27 cellular contexts compared by ENCODE assay signal in the genomic region with DNA sequence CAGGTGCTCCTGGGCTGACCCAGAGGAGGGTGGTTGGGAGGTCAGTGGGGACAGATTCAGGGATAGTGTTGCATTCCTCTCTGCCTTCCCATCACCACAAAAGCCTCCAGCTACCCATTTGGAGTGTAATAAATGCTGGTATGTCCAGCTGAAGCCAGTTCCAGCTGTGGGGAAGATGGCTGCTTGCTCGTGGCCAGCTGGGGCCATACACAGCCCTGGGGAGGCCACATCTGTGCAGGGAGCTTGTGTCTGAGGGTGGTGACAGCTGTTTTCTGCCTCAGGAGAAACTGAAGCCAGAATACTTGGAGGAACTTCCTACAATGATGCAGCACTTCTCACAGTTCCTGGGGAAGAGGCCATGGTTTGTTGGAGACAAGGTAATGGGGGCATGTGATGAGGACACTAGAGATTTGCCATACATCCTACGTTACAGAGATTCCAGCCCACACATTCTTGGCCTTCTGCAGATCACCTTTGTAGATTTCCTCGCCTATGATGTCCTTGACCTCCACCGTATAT. TPM values are rescaled to one million over a fixed set of nuclear protein-coding genes. Genes with fewer than 3 reads are reported as not detected.
DNase-seq lines count a peak whose midpoint lies in the region; ATAC-seq, FAIRE-seq and TF ChIP-seq lines count a peak whose summit lies in the region.
"Had no signal": no experiment of that assay in that cellular context is flagged by ENCODE, and none has a peak within 500 bp of the region (broad histone marks: within the 10 kb centered on the region; RNA-seq: fewer than 3 reads in every experiment).

No MANE protein-coding gene starts in this region.

- peak; percentile 37 for DNase-seq in activated CD8-positive, alpha-beta memory T cell treated with anti-CD3 and anti-CD28 coated beads, Interleukin-2, amount 10 ng/mL, durations not matched to agents 7 days and 5 days
- no peak for DNase-seq in activated CD8-positive, alpha-beta memory T cell treated with anti-CD3 and anti-CD28 coated beads, Interleukin-2, amount 50 U/mL, for 4 hours
- DNase-seq in K562 (ENCODE audit: extremely low read depth in 1 of 4, low spot score in 3 of 4) (no peak), left kidney (ENCODE audit: low read depth, low spot score) (peak; percentile 22), progenitor cell of endocrine pancreas (ENCODE audit: low spot score, unreplicated experiment) (no peak), HAP-1 (ENCODE audit: low spot score in 2 of 2) (no peak)
- DNase-seq: activated CD4-positive, CD25-positive, alpha-beta regulatory T cell treated with anti-CD3 and anti-CD28 coated beads, Interleukin-2, amount 50 U/mL, for 72 hours; activated CD8-positive, alpha-beta T cell treated with anti-CD3 and anti-CD28 coated beads, Interleukin-2, amount 10 ng/mL, durations not matched to agents 7 days and 5 days; activated T-cell treated with anti-CD3 and anti-CD28 coated beads, Interleukin-2, amount 50 U/mL, for 1 hour; adrenal gland; DMS79; effector memory CD8-positive, alpha-beta T cell; esophagus squamous epithelium; NCI-H146; NCI-H510A treated with DMSO at 0.1 percent for 48 hours; SIG-M5; uterus had no signal

- H3K36me3 ChIP-seq in K562 (ENCODE audit: control insufficient read depth, insufficient read depth, low read length), result peaks cover 14% of the 10 kb centered on the region; the same call in 2 of the 3 replicates
- H3K36me3 ChIP-seq in HAP-1 (replicated peaks), result no peaks in the 10 kb centered on the region; the same call in 1 of the 2 replicates
- H3K36me3 ChIP-seq: uterus had no signal

- H3K9me3 Mint-ChIP-seq in activated CD8-positive, alpha-beta memory T cell treated with anti-CD3 and anti-CD28 coated beads, Interleukin-2, amount 10 ng/mL, durations not matched to agents 7 days and 5 days (ENCODE audit: low read depth), result no peaks in the 10 kb centered on the region
- H3K9me3 Mint-ChIP-seq in progenitor cell of endocrine pancreas (ENCODE audit: low read depth), result no peaks in the 10 kb centered on the region
- H3K9me3 Mint-ChIP-seq: effector memory CD8-positive, alpha-beta T cell had no signal

- WGBS in K562 (ENCODE audit: insufficient coverage, low coverage, missing lambda C conversion rate), result 44% methylated on average over 4 of the region's 4 CpGs

- TF ChIP-seq POLR2A in K562 (conservative IDR thresholded peaks at IDR 0.05), result no peak

- H3K27ac ChIP-seq in K562 (ENCODE audit: extremely low read depth, low read depth, low read length), result no peak overlapping the region
- H3K27ac ChIP-seq: esophagus squamous epithelium, gastroesophageal sphincter, KMS-11, suprapubic skin, uterus had no signal

- ATAC-seq in activated CD8-positive, alpha-beta memory T cell treated with anti-CD3 and anti-CD28 coated beads, Interleukin-2, amount 10 ng/mL, durations not matched to agents 7 days and 5 days, result no peak
- ATAC-seq in K562, result no peak
- ATAC-seq in HG03378 (IDR thresholded peaks at IDR 0.05; ENCODE audit: unreplicated experiment), result no peak
- ATAC-seq in GM21529 (IDR thresholded peaks at IDR 0.05; ENCODE audit: unreplicated experiment), result no peak
- ATAC-seq: activated CD8-positive, alpha-beta T cell treated with anti-CD3 and anti-CD28 coated beads, Interleukin-2, amount 10 ng/mL, durations not matched to agents 7 days and 5 days; effector memory CD8-positive, alpha-beta T cell; gastroesophageal sphincter; HCT116; mucosa of descending colon had no signal

- no peak for TF ChIP-seq EP300 in K562 (IDR thresholded peaks at IDR 0.05; ENCODE audit: low read length)

- TF ChIP-seq CTCF in K562 (IDR thresholded peaks at IDR 0.05 in 2 of 3, conservative IDR thresholded peaks at IDR 0.05 in 1 of 3; ENCODE audit: insufficient read depth in 2 of 3, low read depth in 1 of 3, low read length in 3 of 3), result no peak
- no peak for TF ChIP-seq CTCF in progenitor cell of endocrine pancreas (IDR thresholded peaks at IDR 0.05; ENCODE audit: unreplicated experiment)

- peaks cover 10% of the 10 kb centered on the region for H3K27me3 Mint-ChIP-seq in activated CD8-positive, alpha-beta memory T cell treated with anti-CD3 and anti-CD28 coated beads, Interleukin-2, amount 10 ng/mL, durations not matched to agents 7 days and 5 days
- H3K27me3 Mint-ChIP-seq in progenitor cell of endocrine pancreas, result peaks cover 9% of the 10 kb centered on the region

- no TSS peak for BruUV-seq in K562 (replicated peaks; lab: Mats Ljungman, UMichigan)

- intact Hi-C loops in K562 (cut with micrococcal nuclease), result no loop called here

- H3K4me3 Mint-ChIP-seq in activated CD8-positive, alpha-beta memory T cell treated with anti-CD3 and anti-CD28 coated beads, Interleukin-2, amount 10 ng/mL, durations not matched to agents 7 days and 5 days, result no peak overlapping the region
- peak overlapping the region; percentile 37 for H3K4me3 Mint-ChIP-seq in progenitor cell of endocrine pancreas (ENCODE audit: low read depth)
- H3K4me3 Mint-ChIP-seq: activated CD8-positive, alpha-beta T cell treated with anti-CD3 and anti-CD28 coated beads, Interleukin-2, amount 10 ng/mL, durations not matched to agents 7 days and 5 days; effector memory CD8-positive, alpha-beta T cell had no signal

- CTCF ChIA-PET in activated CD8-positive, alpha-beta memory T cell treated with anti-CD3 and anti-CD28 coated beads, Interleukin-2, amount 10 ng/mL, durations not matched to agents 7 days and 5 days (lab: Charles Lee), result interaction anchor here (1.4 to 7.5 kb wide), 3 partner anchors 17 to 126 kb away, joined by 3 to 82 read pairs (median 5); no protein-coding TSS in a partner anchor
- CTCF ChIA-PET in K562 (lab: Yijun Ruan, JAX; ENCODE audit: low intra/inter-chr PET ratio), result no interaction called here

- peaks cover 10% of the 10 kb centered on the region for H3K4me1 Mint-ChIP-seq in activated CD8-positive, alpha-beta memory T cell treated with anti-CD3 and anti-CD28 coated beads, Interleukin-2, amount 10 ng/mL, durations not matched to agents 7 days and 5 days
- peaks cover 10% of the 10 kb centered on the region for H3K4me1 Mint-ChIP-seq in progenitor cell of endocrine pancreas (ENCODE audit: low read depth)

- 0 out of 3 replicates have a peak, but pooled peaks cover 2% of the 10 kb centered on the region for H3K79me2 ChIP-seq in K562 (ENCODE audit: control insufficient read depth, insufficient read depth, low read length)

- H3K4me1 ChIP-seq in K562 (replicated peaks in 1 of 2; ENCODE audit: control insufficient read depth in 2 of 2, insufficient read depth in 2 of 2, low read length in 2 of 2), result peaks cover 0 to 24% of the 10 kb centered on the region in 2 experiments; a peak in 3 of 5 replicates
- H3K4me1 ChIP-seq in HAP-1, result peaks cover 2% of the 10 kb centered on the region; the same call in 1 of the 2 replicates
- H3K4me1 ChIP-seq: uterus had no signal

- H3K9ac ChIP-seq in K562 (ENCODE audit: insufficient read depth in 1 of 2, low read depth in 2 of 2, low read length in 2 of 2), result peak overlapping the region in 1 of 2 experiments; percentile 77; a peak in 2 of 4 replicates
- H3K9ac ChIP-seq: KMS-11 had no signal

- no peaks in the 10 kb centered on the region for H4K20me1 ChIP-seq in K562 (replicated peaks; ENCODE audit: control insufficient read depth, insufficient read depth, low read length)

- H3K36me3 Mint-ChIP-seq in activated CD8-positive, alpha-beta memory T cell treated with anti-CD3 and anti-CD28 coated beads, Interleukin-2, amount 10 ng/mL, durations not matched to agents 7 days and 5 days, result no peaks in the 10 kb centered on the region
- H3K36me3 Mint-ChIP-seq in progenitor cell of endocrine pancreas (ENCODE audit: insufficient read depth), result peaks cover 10% of the 10 kb centered on the region

- no peak overlapping the region for H3K4me2 ChIP-seq in K562 (ENCODE audit: insufficient read depth, low read length)
- H3K4me2 ChIP-seq: KMS-11, smooth muscle cell had no signal

- in situ Hi-C loops in K562 (cut with MboI), result no loop called here
- in situ Hi-C loops in HAP-1 (cut with MboI; ENCODE audit: low sequenced_read_pairs), result loop anchor here (10.0 kb wide), 1 partner anchor 326 kb away; the partner anchor contains the start of gene AHCYL1

- POLR2A ChIA-PET in K562 (lab: Yijun Ruan, JAX), result interaction anchor here (0.7 to 1.6 kb wide), 4 partner anchors 9 to 20 kb away, joined by 3 to 4 read pairs (median 3); partner anchors contain the start of gene GSTM2

- TF ChIP-seq RAD21 in K562 (CRISPR knock-in tag; conservative IDR thresholded peaks at IDR 0.05 in 1 of 2, IDR thresholded peaks at IDR 0.05 in 1 of 2), result no peak

- no peak overlapping the region for H3K4me3 ChIP-seq in K562
- no peak overlapping the region for H3K4me3 ChIP-seq in HAP-1
- H3K4me3 ChIP-seq: adrenal gland, esophagus squamous epithelium, gastroesophageal sphincter, mucosa of descending colon, smooth muscle cell, suprapubic skin, uterus had no signal

- H3K9me3 ChIP-seq in K562 (replicated peaks; ENCODE audit: control insufficient read depth, insufficient read depth, low read depth, low read length) (no peaks in the 10 kb centered on the region), HAP-1 (no peaks in the 10 kb centered on the region)
- H3K9me3 ChIP-seq: adrenal gland, esophagus squamous epithelium, gastroesophageal sphincter, mucosa of descending colon, suprapubic skin, uterus had no signal

- H3K27ac Mint-ChIP-seq in activated CD8-positive, alpha-beta memory T cell treated with anti-CD3 and anti-CD28 coated beads, Interleukin-2, amount 10 ng/mL, durations not matched to agents 7 days and 5 days, result no peak overlapping the region
- H3K27ac Mint-ChIP-seq in progenitor cell of endocrine pancreas, result no peak overlapping the region
- H3K27ac Mint-ChIP-seq: activated CD8-positive, alpha-beta T cell treated with anti-CD3 and anti-CD28 coated beads, Interleukin-2, amount 10 ng/mL, durations not matched to agents 7 days and 5 days had no signal

- H3K9me1 ChIP-seq in K562 (ENCODE audit: control insufficient read depth, insufficient read depth, low read length), result no peaks in the 10 kb centered on the region

- FAIRE-seq in K562 (lab: Jason Lieb, UNC), result no peak
- FAIRE-seq: A204.1, islet of Langerhans had no signal

- H3K27me3 ChIP-seq in K562 (ENCODE audit: control insufficient read depth in 2 of 2, insufficient read depth in 2 of 2, low read length in 2 of 2), result no peaks in the 10 kb centered on the region
- H3K27me3 ChIP-seq in HAP-1 (ENCODE audit: low read depth), result no peaks in the 10 kb centered on the region
- H3K27me3 ChIP-seq: adrenal gland, esophagus squamous epithelium, gastroesophageal sphincter, suprapubic skin, uterus had no signal

- H2AFZ ChIP-seq in K562 (ENCODE audit: low read depth, low read length), result no peak overlapping the region

RNA-seq across cellular contexts. Expression of gene GSTM4, which starts 2.7 kb away (rescaled TPM):
- 1 to 10 TPM; 5.7 to 6.7 TPM for total RNA-seq in activated CD8-positive, alpha-beta memory T cell treated with anti-CD3 and anti-CD28 coated beads, Interleukin-2, amount 10 ng/mL, durations not matched to agents 7 days and 5 days
- 32.6 and 57.2 TPM in 2 replicates for total RNA-seq in K562 (2011; cell fraction: chromatin; rRNA removed; ENCODE audit: low replicate concordance)
- 42.2 and 42.5 TPM in 2 replicates for total RNA-seq in K562 (2011; cell fraction: nucleolus; rRNA removed)
- total RNA-seq in K562 (2011; cell fraction: nucleoplasm; rRNA removed), result 35.5 and 39.5 TPM in 2 replicates
- total RNA-seq in K562 (2014; rRNA removed), result 18.8 and 26.8 TPM in 2 replicates
- 21.0 and 22.2 TPM in 2 replicates for total RNA-seq in K562 (2014; rRNA removed; fragmentation: Illumina TruSeq; extraction: Trizol)
- total RNA-seq in K562 (2015; rRNA removed; fragmentation: Illumina TruSeq; extraction: Trizol), result 25.0 and 29.7 TPM in 2 replicates
- 38.8 and 41.0 TPM in 2 replicates for total RNA-seq in K562 (2021)
- polyA plus RNA-seq in K562 (2011; rRNA removed), result 45.0 and 57.0 TPM in 2 replicates
- polyA plus RNA-seq in K562 (2011; cell fraction: cytosol; rRNA removed), result 55.3 and 58.1 TPM in 2 replicates
- polyA plus RNA-seq in K562 (2011; cell fraction: nucleus; rRNA removed), result 108 and 111 TPM in 2 replicates
- polyA plus RNA-seq in K562 (2012), result 44.6 and 53.5 TPM in 2 replicates
- polyA plus RNA-seq in K562 (2014; fragmentation: Illumina TruSeq; extraction: Trizol), result 53.4 and 56.1 TPM in 2 replicates
- 10 to 100 TPM; 30.5 to 39.2 TPM for polyA plus RNA-seq in K562 (2014; fragmentation: Nextera tagmentation; extraction: Ambion mirVana)
- 38.4 and 46.2 TPM in 2 replicates for polyA plus RNA-seq in K562 (2014; rRNA removed)
- 26.7 and 29.8 TPM in 2 replicates for polyA minus RNA-seq in K562 (2011; rRNA and poly(A)+ RNA removed)
- polyA minus RNA-seq in K562 (2011; cell fraction: cytosol; rRNA and poly(A)+ RNA removed), result 19.7 and 21.8 TPM in 2 replicates
- polyA minus RNA-seq in K562 (2011; cell fraction: nucleus; rRNA and poly(A)+ RNA removed), result 24.2 and 40.5 TPM in 2 replicates
- 21.0 and 21.2 TPM in 2 replicates for total RNA-seq in progenitor cell of endocrine pancreas

RNA-seq across cellular contexts. Expression of gene GSTM2, which starts 9.3 kb away (rescaled TPM):
- total RNA-seq in activated CD8-positive, alpha-beta memory T cell treated with anti-CD3 and anti-CD28 coated beads, Interleukin-2, amount 10 ng/mL, durations not matched to agents 7 days and 5 days, result 10 to 100 TPM in 1 of 2 experiments, 1 to 10 TPM in 1; 8.0 to 17.8 TPM
- 18.6 and 26.2 TPM in 2 replicates for total RNA-seq in K562 (2011; cell fraction: chromatin; rRNA removed; ENCODE audit: low replicate concordance)
- 12.3 and 13.0 TPM in 2 replicates for total RNA-seq in K562 (2011; cell fraction: nucleolus; rRNA removed)
- 16.2 and 17.0 TPM in 2 replicates for total RNA-seq in K562 (2011; cell fraction: nucleoplasm; rRNA removed)
- total RNA-seq in K562 (2014; rRNA removed) (1.6 TPM in 2 replicates), K562 (2014; rRNA removed; fragmentation: Illumina TruSeq; extraction: Trizol) (2.5 and 2.6 TPM in 2 replicates), K562 (2015; rRNA removed; fragmentation: Illumina TruSeq; extraction: Trizol) (4.2 TPM in 2 replicates), K562 (2021) (6.4 and 6.8 TPM in 2 replicates), progenitor cell of endocrine pancreas (76.9 and 79.5 TPM in 2 replicates)
- polyA plus RNA-seq in K562 (2011; rRNA removed) (5.4 and 11.9 TPM in 2 replicates), K562 (2014; fragmentation: Illumina TruSeq; extraction: Trizol) (8.6 and 10.9 TPM in 2 replicates), K562 (2014; fragmentation: Nextera tagmentation; extraction: Ambion mirVana) (10 to 100 TPM; 12.4 to 15.1 TPM), K562 (2014; rRNA removed) (7.6 and 7.7 TPM in 2 replicates)
- polyA plus RNA-seq in K562 (2011; cell fraction: cytosol; rRNA removed), result 7.2 and 11.1 TPM in 2 replicates
- 53.6 and 78.5 TPM in 2 replicates for polyA plus RNA-seq in K562 (2011; cell fraction: nucleus; rRNA removed)
- 12.4 and 26.5 TPM in 2 replicates for polyA plus RNA-seq in K562 (2012)
- polyA minus RNA-seq in K562 (2011; rRNA and poly(A)+ RNA removed), result 4.1 and 4.3 TPM in 2 replicates
- 0.95 and 2.5 TPM in 2 replicates for polyA minus RNA-seq in K562 (2011; cell fraction: cytosol; rRNA and poly(A)+ RNA removed)
- 5.1 and 10.0 TPM in 2 replicates for polyA minus RNA-seq in K562 (2011; cell fraction: nucleus; rRNA and poly(A)+ RNA removed)

RNA-seq across cellular contexts. Expression of gene GSTM1, which starts 29.0 kb away (rescaled TPM):
- total RNA-seq in activated CD8-positive, alpha-beta memory T cell treated with anti-CD3 and anti-CD28 coated beads, Interleukin-2, amount 10 ng/mL, durations not matched to agents 7 days and 5 days, result not detected
- 0.65 and 0.70 TPM in 2 replicates for total RNA-seq in K562 (2011; cell fraction: chromatin; rRNA removed; ENCODE audit: low replicate concordance)
- total RNA-seq in K562 (2011; cell fraction: nucleolus; rRNA removed), result not detected in 2 replicates
- total RNA-seq in K562 (2011; cell fraction: nucleoplasm; rRNA removed), result not detected in 2 replicates
- total RNA-seq in K562 (2014; rRNA removed) (not detected in 2 replicates), K562 (2014; rRNA removed; fragmentation: Illumina TruSeq; extraction: Trizol) (not detected in 2 replicates), K562 (2015; rRNA removed; fragmentation: Illumina TruSeq; extraction: Trizol) (not detected in 2 replicates), K562 (2021) (not detected in 2 replicates), progenitor cell of endocrine pancreas (39.0 and 39.1 TPM in 2 replicates)
- polyA plus RNA-seq in K562 (2011; rRNA removed) (0.14 TPM in 1 of 2 replicates, not detected in the other), K562 (2014; fragmentation: Illumina TruSeq; extraction: Trizol) (not detected in 2 replicates), K562 (2014; fragmentation: Nextera tagmentation; extraction: Ambion mirVana) (not detected), K562 (2014; rRNA removed) (not detected in 2 replicates)
- 0.21 and 0.29 TPM in 2 replicates for polyA plus RNA-seq in K562 (2011; cell fraction: cytosol; rRNA removed)
- 0.59 and 1.3 TPM in 2 replicates for polyA plus RNA-seq in K562 (2011; cell fraction: nucleus; rRNA removed)
- 0.07 and 0.40 TPM in 2 replicates for polyA plus RNA-seq in K562 (2012)
- polyA minus RNA-seq in K562 (2011; rRNA and poly(A)+ RNA removed), result 0.18 and 0.28 TPM in 2 replicates
- not detected in 2 replicates for polyA minus RNA-seq in K562 (2011; cell fraction: cytosol; rRNA and poly(A)+ RNA removed)
- not detected in 2 replicates for polyA minus RNA-seq in K562 (2011; cell fraction: nucleus; rRNA and poly(A)+ RNA removed)

RNA-seq across cellular contexts. Expression of gene AMPD2, which starts 39.0 kb away (rescaled TPM):
- 100 to 1,000 TPM in 1 of 2 experiments, 10 to 100 TPM in 1; 90.4 to 113 TPM for total RNA-seq in activated CD8-positive, alpha-beta memory T cell treated with anti-CD3 and anti-CD28 coated beads, Interleukin-2, amount 10 ng/mL, durations not matched to agents 7 days and 5 days
- 140 and 447 TPM in 2 replicates for total RNA-seq in K562 (2011; cell fraction: chromatin; rRNA removed; ENCODE audit: low replicate concordance)
- total RNA-seq in K562 (2011; cell fraction: nucleolus; rRNA removed), result 236 and 252 TPM in 2 replicates
- 132 and 154 TPM in 2 replicates for total RNA-seq in K562 (2011; cell fraction: nucleoplasm; rRNA removed)
- total RNA-seq in K562 (2014; rRNA removed) (51.0 and 57.1 TPM in 2 replicates), K562 (2014; rRNA removed; fragmentation: Illumina TruSeq; extraction: Trizol) (11.5 and 17.8 TPM in 2 replicates), K562 (2015; rRNA removed; fragmentation: Illumina TruSeq; extraction: Trizol) (27.1 and 28.4 TPM in 2 replicates), K562 (2021) (74.1 and 77.7 TPM in 2 replicates), progenitor cell of endocrine pancreas (91.6 and 94.5 TPM in 2 replicates)
- polyA plus RNA-seq in K562 (2011; rRNA removed) (28.2 and 67.7 TPM in 2 replicates), K562 (2014; fragmentation: Illumina TruSeq; extraction: Trizol) (48.2 and 51.1 TPM in 2 replicates), K562 (2014; fragmentation: Nextera tagmentation; extraction: Ambion mirVana) (1 to 10 TPM; 2.0 to 4.0 TPM), K562 (2014; rRNA removed) (43.8 and 55.6 TPM in 2 replicates)
- polyA plus RNA-seq in K562 (2011; cell fraction: cytosol; rRNA removed), result 33.1 and 34.0 TPM in 2 replicates
- polyA plus RNA-seq in K562 (2011; cell fraction: nucleus; rRNA removed), result 436 and 581 TPM in 2 replicates
- polyA plus RNA-seq in K562 (2012), result 54.7 and 59.0 TPM in 2 replicates
- 21.0 and 24.7 TPM in 2 replicates for polyA minus RNA-seq in K562 (2011; rRNA and poly(A)+ RNA removed)
- 32.1 and 40.5 TPM in 2 replicates for polyA minus RNA-seq in K562 (2011; cell fraction: cytosol; rRNA and poly(A)+ RNA removed)
- 99.8 and 119 TPM in 2 replicates for polyA minus RNA-seq in K562 (2011; cell fraction: nucleus; rRNA and poly(A)+ RNA removed)

RNA-seq across cellular contexts. Expression of gene GNAT2, which starts 39.2 kb away (rescaled TPM):
- total RNA-seq in activated CD8-positive, alpha-beta memory T cell treated with anti-CD3 and anti-CD28 coated beads, Interleukin-2, amount 10 ng/mL, durations not matched to agents 7 days and 5 days, result not detected
- total RNA-seq in K562 (2011; cell fraction: chromatin; rRNA removed; ENCODE audit: low replicate concordance), result not detected in 2 replicates
- total RNA-seq in K562 (2011; cell fraction: nucleolus; rRNA removed), result not detected in 2 replicates
- not detected in 2 replicates for total RNA-seq in K562 (2011; cell fraction: nucleoplasm; rRNA removed)
- 0.33 TPM in 1 of 2 replicates, not detected in the other for total RNA-seq in K562 (2014; rRNA removed)
- 0.25 and 0.29 TPM in 2 replicates for total RNA-seq in K562 (2014; rRNA removed; fragmentation: Illumina TruSeq; extraction: Trizol)
- 0.33 and 0.60 TPM in 2 replicates for total RNA-seq in K562 (2015; rRNA removed; fragmentation: Illumina TruSeq; extraction: Trizol)
- 0.16 and 0.47 TPM in 2 replicates for total RNA-seq in K562 (2021)
- polyA plus RNA-seq in K562 (2011; rRNA removed), result 0.27 and 0.32 TPM in 2 replicates
- 0.19 TPM in 1 of 2 replicates, not detected in the other for polyA plus RNA-seq in K562 (2011; cell fraction: cytosol; rRNA removed)
- 0.37 TPM in 1 of 2 replicates, not detected in the other for polyA plus RNA-seq in K562 (2011; cell fraction: nucleus; rRNA removed)
- 0.42 and 0.46 TPM in 2 replicates for polyA plus RNA-seq in K562 (2012)
- 0.52 and 0.90 TPM in 2 replicates for polyA plus RNA-seq in K562 (2014; fragmentation: Illumina TruSeq; extraction: Trizol)
- under 1 TPM; 0.06 to 0.22 TPM for polyA plus RNA-seq in K562 (2014; fragmentation: Nextera tagmentation; extraction: Ambion mirVana)
- polyA plus RNA-seq in K562 (2014; rRNA removed), result 0.07 TPM in 1 of 2 replicates, not detected in the other
- polyA minus RNA-seq in K562 (2011; rRNA and poly(A)+ RNA removed), result 0.63 and 0.81 TPM in 2 replicates
- polyA minus RNA-seq in K562 (2011; cell fraction: cytosol; rRNA and poly(A)+ RNA removed), result not detected in 2 replicates
- polyA minus RNA-seq in K562 (2011; cell fraction: nucleus; rRNA and poly(A)+ RNA removed), result 0.13 TPM in 1 of 2 replicates, not detected in the other
- 0.57 TPM in 1 of 2 replicates, not detected in the other for total RNA-seq in progenitor cell of endocrine pancreas
- total RNA-seq: activated CD8-positive, alpha-beta T cell treated with anti-CD3 and anti-CD28 coated beads, Interleukin-2, amount 10 ng/mL, durations not matched to agents 7 days and 5 days; esophagus squamous epithelium; gastroesophageal sphincter; mucosa of descending colon; smooth muscle cell; suprapubic skin; uterus had no signal
- polyA plus RNA-seq: smooth muscle cell had no signal

Comparison
In these comparisons a context has a peak if more than half of its experiments do, and no peak if none do; other contexts are left out.
1. DNase-seq: peak in activated CD8-positive, alpha-beta memory T cell treated with anti-CD3 and anti-CD28 coated beads, Interleukin-2, amount 10 ng/mL, durations not matched to agents 7 days and 5 days (single experiment) and left kidney (single experiment); none in activated CD8-positive, alpha-beta memory T cell treated with anti-CD3 and anti-CD28 coated beads, Interleukin-2, amount 50 U/mL, for 4 hours (single experiment), K562 (0 of 4), progenitor cell of endocrine pancreas (single experiment) and HAP-1 (0 of 2).
2. RNA of gene GSTM1, which starts 29.0 kb away (total RNA-seq): 39.0 to 39.1 TPM in progenitor cell of endocrine pancreas; not detected in activated CD8-positive, alpha-beta memory T cell treated with anti-CD3 and anti-CD28 coated beads, Interleukin-2, amount 10 ng/mL, durations not matched to agents 7 days and 5 days and 0.65 to 0.70 TPM in K562; every median in the first group is over 10 times any median in the second.